ENCODE assay signal across 9 cellular contexts in the genomic region with DNA sequence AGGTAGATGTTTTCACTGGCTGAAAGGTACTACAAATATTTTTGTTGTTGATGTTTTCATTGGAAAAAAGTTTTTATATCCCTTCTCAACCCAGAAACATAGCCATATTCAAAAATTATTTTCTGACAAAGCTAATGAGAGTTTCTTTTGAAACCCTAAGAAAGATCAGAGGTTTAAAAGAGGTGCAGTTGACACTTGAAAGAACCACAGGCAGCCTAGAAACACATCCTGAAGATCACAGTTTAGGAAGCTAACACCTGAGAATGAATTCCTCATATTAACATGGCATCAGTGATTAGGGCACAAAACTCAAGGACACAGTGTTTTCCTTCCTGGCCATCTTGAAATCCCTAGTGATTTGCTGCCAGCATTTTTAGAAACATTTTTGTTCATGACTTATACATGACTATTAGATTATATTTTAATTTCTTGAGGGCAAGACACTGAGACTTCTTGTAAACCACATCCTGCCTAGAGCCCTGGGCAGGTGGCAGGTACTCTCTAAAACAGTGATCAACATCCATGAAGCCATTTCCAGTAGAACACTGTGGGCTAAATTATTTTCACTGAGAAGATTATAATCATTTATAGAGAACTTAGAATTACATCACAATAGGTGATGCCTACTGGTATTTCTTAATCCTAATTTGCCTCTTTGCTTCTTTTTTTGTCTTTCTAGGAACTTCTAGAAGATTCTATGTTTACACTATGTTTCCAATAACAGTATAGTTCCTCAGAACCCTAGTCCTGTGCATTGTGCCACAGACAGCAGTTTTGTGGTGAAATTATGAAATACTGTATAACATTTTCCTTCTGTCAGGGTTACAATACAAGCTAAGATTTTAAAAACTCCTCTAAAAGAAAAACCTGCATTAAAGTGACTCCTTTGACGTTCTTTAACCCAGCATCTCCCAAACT.
DNase-seq lines count a peak whose midpoint lies in the region; ATAC-seq and TF ChIP-seq lines count a peak whose summit lies in the region.
"Had no signal": no experiment of that assay in that cellular context is flagged by ENCODE, and none has a peak within 500 bp of the region (broad histone marks: within the 10 kb centered on the region; RNA-seq: fewer than 3 reads in every experiment).

No MANE protein-coding gene starts in this region.

- DNase-seq in CD1c-positive myeloid dendritic cell (ENCODE audit: extremely low spot score): peak; percentile 79
- DNase-seq in activated T-cell treated with anti-CD3 and anti-CD28 coated beads, Interleukin-2, amount 50 U/mL, for 4 hours: peak; percentile 29
- no peak for DNase-seq in HuH-7.5 (ENCODE audit: low spot score)
- DNase-seq in HEK293T (ENCODE audit: extremely low spot score): no peak
- no peak for DNase-seq in NCI-H446 treated with DMSO at 0.1 percent for 48 hours (lab: John Stamatoyannopoulos, UW)
- no peak for DNase-seq in DMS79 (lab: John Stamatoyannopoulos, UW)
- DNase-seq: SHP77 treated with DMSO at 0.1 percent for 48 hours had no signal

- H3K4me1 Mint-ChIP-seq in activated T-cell treated with anti-CD3 and anti-CD28 coated beads, Interleukin-2, amount 50 U/mL, for 4 hours (ENCODE audit: low read depth): peaks cover 54% of the 10 kb centered on the region

- POLR2A ChIA-PET in HEK293T (lab: Yijun Ruan, JAX): no interaction called here

- ATAC-seq in GM19438 (IDR thresholded peaks at IDR 0.05; ENCODE audit: low read depth, unreplicated experiment): peak; percentile 98
- ATAC-seq in HG03342 (IDR thresholded peaks at IDR 0.05; ENCODE audit: unreplicated experiment): peak; percentile 88
- ATAC-seq in activated T-cell treated with anti-CD3 and anti-CD28 coated beads, Interleukin-2, amount 50 U/mL, for 4 hours: peak; percentile 63 to 67

- H3K9me3 Mint-ChIP-seq in activated T-cell treated with anti-CD3 and anti-CD28 coated beads, Interleukin-2, amount 50 U/mL, for 4 hours: no peaks in the 10 kb centered on the region

- no peaks in the 10 kb centered on the region for H3K36me3 Mint-ChIP-seq in activated T-cell treated with anti-CD3 and anti-CD28 coated beads, Interleukin-2, amount 50 U/mL, for 4 hours (ENCODE audit: insufficient read depth)

- CTCF ChIA-PET in HEK293T (lab: Yijun Ruan, JAX): no interaction called here

- H3K27me3 Mint-ChIP-seq in activated T-cell treated with anti-CD3 and anti-CD28 coated beads, Interleukin-2, amount 50 U/mL, for 4 hours (ENCODE audit: low read depth): no peaks in the 10 kb centered on the region

- peak overlapping the region; percentile 33 for H3K4me3 Mint-ChIP-seq in activated T-cell treated with anti-CD3 and anti-CD28 coated beads, Interleukin-2, amount 50 U/mL, for 4 hours

TF ChIP-seq in HEK293T, 16 proteins besides CTCF, POLR2A, EP300 and RAD21:
- TF ChIP-seq HDGF (IDR thresholded peaks at IDR 0.05; ENCODE audit: borderline replicate concordance) (no peak), FOXM1 (IDR thresholded peaks at IDR 0.05; ENCODE audit: borderline replicate concordance) (no peak), FOXK2 (IDR thresholded peaks at IDR 0.05) (no peak), L3MBTL2 (conservative IDR thresholded peaks at IDR 0.05) (no peak), FOXA1 (IDR thresholded peaks at IDR 0.05) (no peak), ARNT (IDR thresholded peaks at IDR 0.05) (no peak), ZNF384 (IDR thresholded peaks at IDR 0.05) (no peak), LEF1 (IDR thresholded peaks at IDR 0.05; ENCODE audit: borderline replicate concordance) (no peak)

Comparison
In these comparisons a context has a peak if more than half of its experiments do, and no peak if none do; other contexts are left out.
1. DNase-seq: peak in CD1c-positive myeloid dendritic cell (single experiment) and activated T-cell treated with anti-CD3 and anti-CD28 coated beads, Interleukin-2, amount 50 U/mL, for 4 hours (single experiment); none in HuH-7.5 (single experiment), HEK293T (single experiment), NCI-H446 treated with DMSO at 0.1 percent for 48 hours (single experiment) and DMS79 (single experiment).
2. Peak in every context shown above with its lines, with median percentiles within 50 percentile points of each other: ATAC-seq.